13 cellular contexts compared by ENCODE assay signal in genomic region chr15:58229297-58229768, GRCh38.
A peak's percentile ranks its signal among the peaks of the same experiment; 100 is the strongest.
DNase-seq lines count a peak whose midpoint lies in the region; ATAC-seq and TF ChIP-seq lines count a peak whose summit lies in the region.
"Had no signal": no experiment of that assay in that cellular context is flagged by ENCODE, and none has a peak within 500 bp of the region (broad histone marks: within the 10 kb centered on the region; RNA-seq: fewer than 3 reads in every experiment).

No MANE protein-coding gene starts in this region.

- 7% methylated on average over 5 of the region's 8 CpGs for WGBS in mammary epithelial cell (ENCODE audit: low coverage, missing lambda C conversion rate)

- TF ChIP-seq CTCF in mammary epithelial cell (conservative IDR thresholded peaks at IDR 0.05 in 1 of 2, IDR thresholded peaks at IDR 0.05 in 1 of 2; ENCODE audit: extremely low read depth in 1 of 2, insufficient read depth in 1 of 2, low read depth in 1 of 2, low read length in 2 of 2), result no peak
- TF ChIP-seq CTCF in breast epithelium (IDR thresholded peaks at IDR 0.05), result no peak
- no peak for TF ChIP-seq CTCF in type B pancreatic cell (conservative IDR thresholded peaks at IDR 0.05)

- no peak overlapping the region for H3K27ac Mint-ChIP-seq in type B pancreatic cell
- H3K27ac Mint-ChIP-seq: activated CD8-positive, alpha-beta memory T cell treated with anti-CD3 and anti-CD28 coated beads, Interleukin-2, amount 10 ng/mL, durations not matched to agents 7 days and 5 days; B cell; stimulated activated naive CD8-positive, alpha-beta T cell treated with anti-CD3 and anti-CD28 coated beads, Interleukin-15, Interleukin-2, amounts not matched to agents 100 ng/mL and 50 ng/mL, for 24 hours had no signal

- DNase-seq in mammary epithelial cell, result peak; percentile 56
- DNase-seq in breast epithelium (ENCODE audit: low spot score in 2 of 2), result no peak
- DNase-seq in epidermal melanocyte (ENCODE audit: insufficient read length, low spot score), result peak; percentile 60
- no peak for DNase-seq in left colon
- DNase-seq in type B pancreatic cell (ENCODE audit: extremely low spot score, unreplicated experiment), result no peak
- DNase-seq in 8988T, result no peak
- no peak for DNase-seq in effector CD8-positive, alpha-beta T cell (lab: John Stamatoyannopoulos, UW)
- no peak for DNase-seq in activated effector memory CD4-positive, alpha-beta T cell treated with anti-CD3 and anti-CD28 coated beads, Interleukin-2, amount 50 U/mL, for 16 hours
- DNase-seq: activated CD8-positive, alpha-beta memory T cell treated with anti-CD3 and anti-CD28 coated beads, Interleukin-2, amount 10 ng/mL, durations not matched to agents 7 days and 5 days; NCI-H1694 treated with DMSO at 0.1 percent for 48 hours had no signal

- intact Hi-C loops in mammary epithelial cell (cut with micrococcal nuclease) (loop anchor here (2.0 to 10.0 kb wide), 7 partner anchors 445 to 1263 kb away; partner anchors contain the start of genes CCNB2 and MINDY2), breast epithelium (cut with DNase I; ENCODE audit: low total_unique reads) (loop anchor here (10.0 kb wide), 1 partner anchor 705 kb away; the partner anchor contains the start of gene SLTM), left colon (cut with DNase I, micrococcal nuclease) (no loop called here)

- H3K36me3 Mint-ChIP-seq in type B pancreatic cell, result no peaks in the 10 kb centered on the region
- H3K36me3 Mint-ChIP-seq: activated CD8-positive, alpha-beta memory T cell treated with anti-CD3 and anti-CD28 coated beads, Interleukin-2, amount 10 ng/mL, durations not matched to agents 7 days and 5 days had no signal

- ATAC-seq in left colon, result peak; percentile 58
- ATAC-seq: activated CD8-positive, alpha-beta memory T cell treated with anti-CD3 and anti-CD28 coated beads, Interleukin-2, amount 10 ng/mL, durations not matched to agents 7 days and 5 days had no signal

- peaks cover 36% of the 10 kb centered on the region for H3K4me1 Mint-ChIP-seq in type B pancreatic cell (ENCODE audit: unreplicated experiment)
- H3K4me1 Mint-ChIP-seq: B cell had no signal

- peak overlapping the region; percentile 41 for H3K9ac ChIP-seq in mammary epithelial cell (ENCODE audit: insufficient read depth, low read length)

- H3K4me3 ChIP-seq in mammary epithelial cell (replicated peaks in 1 of 3; ENCODE audit: insufficient read depth in 1 of 3, low read depth in 2 of 3, low read length in 3 of 3) (no peak overlapping the region), breast epithelium (no peak overlapping the region)
- H3K4me3 ChIP-seq: SK-N-MC had no signal

- TF ChIP-seq POLR2A in breast epithelium (IDR thresholded peaks at IDR 0.05), result no peak

- dilution Hi-C loops in mammary epithelial cell (cut with HindIII; ENCODE audit: low sequenced_read_pairs), result no loop called here

- no peaks in the 10 kb centered on the region for H3K27me3 Mint-ChIP-seq in type B pancreatic cell

- CTCF ChIA-PET in mammary epithelial cell (lab: Charles Lee; ENCODE audit: low non-redundant PET), result no interaction called here

- H4K20me1 ChIP-seq in mammary epithelial cell (ENCODE audit: insufficient read depth, low read length), result no peaks in the 10 kb centered on the region

- no TSS peak for BruUV-seq in mammary epithelial cell (replicated peaks; lab: Mats Ljungman, UMichigan)

- in situ Hi-C loops in mammary epithelial cell (cut with MboI; ENCODE audit: low sequenced_read_pairs in 2 of 2), result loop anchor here in 1 of 2 donors (25.0 kb wide), 1 partner anchor 533 kb away; the partner anchor contains the start of gene MINDY2

- H3K4me3 Mint-ChIP-seq in type B pancreatic cell, result peak overlapping the region; percentile 37
- H3K4me3 Mint-ChIP-seq: activated CD8-positive, alpha-beta memory T cell treated with anti-CD3 and anti-CD28 coated beads, Interleukin-2, amount 10 ng/mL, durations not matched to agents 7 days and 5 days; B cell; stimulated activated naive CD8-positive, alpha-beta T cell treated with anti-CD3 and anti-CD28 coated beads, Interleukin-15, Interleukin-2, amounts not matched to agents 100 ng/mL and 50 ng/mL, for 24 hours had no signal

- H3K4me2 ChIP-seq in mammary epithelial cell (ENCODE audit: insufficient read depth, low read depth, low read length), result peak overlapping the region; percentile 52

- H2AFZ ChIP-seq in mammary epithelial cell (ENCODE audit: low read depth, low read length), result peak overlapping the region; percentile 77

- peaks cover 8% of the 10 kb centered on the region for H3K9me3 Mint-ChIP-seq in type B pancreatic cell
- H3K9me3 Mint-ChIP-seq: stimulated activated naive CD8-positive, alpha-beta T cell treated with anti-CD3 and anti-CD28 coated beads, Interleukin-15, Interleukin-2, amounts not matched to agents 100 ng/mL and 50 ng/mL, for 24 hours had no signal

- H3K9me3 ChIP-seq in mammary epithelial cell (replicated peaks; ENCODE audit: insufficient read depth, low read length) (no peaks in the 10 kb centered on the region), breast epithelium (no peaks in the 10 kb centered on the region)

- H3K27ac ChIP-seq in mammary epithelial cell (ENCODE audit: insufficient read depth, low read depth, low read length), result peak overlapping the region; percentile 21
- peak overlapping the region in 1 of 2 donors; percentile 61 for H3K27ac ChIP-seq in breast epithelium
- H3K27ac ChIP-seq: SK-N-MC had no signal

- H3K4me1 ChIP-seq in mammary epithelial cell (ENCODE audit: insufficient read depth, low read length) (peaks cover 55% of the 10 kb centered on the region), breast epithelium (peaks cover 0 to 9% of the 10 kb centered on the region in 2 donors)

- H3K36me3 ChIP-seq in mammary epithelial cell (ENCODE audit: insufficient read depth, low read length) (no peaks in the 10 kb centered on the region), breast epithelium (no peaks in the 10 kb centered on the region)

- H3K79me2 ChIP-seq in mammary epithelial cell (ENCODE audit: insufficient read depth, low read length), result no peaks in the 10 kb centered on the region

- H3K27me3 ChIP-seq in mammary epithelial cell (ENCODE audit: insufficient read depth, low read length), result no peaks in the 10 kb centered on the region
- H3K27me3 ChIP-seq in breast epithelium, result no peaks in the 10 kb centered on the region

Comparison
In these comparisons a context has a peak if more than half of its experiments do, and no peak if none do; other contexts are left out.
1. DNase-seq: peak in mammary epithelial cell (single experiment) and epidermal melanocyte (single experiment); none in breast epithelium (0 of 2), left colon (0 of 2), type B pancreatic cell (single experiment), 8988T (single experiment), effector CD8-positive, alpha-beta T cell (single experiment) and activated effector memory CD4-positive, alpha-beta T cell treated with anti-CD3 and anti-CD28 coated beads, Interleukin-2, amount 50 U/mL, for 16 hours (single experiment).
2. intact Hi-C loops: an anchor here in mammary epithelial cell (2.0 to 10.0 kb wide) and breast epithelium (10.0 kb wide); none called in left colon.